Comparison of ENCODE assay signal across 21 cellular contexts in the genomic region with DNA sequence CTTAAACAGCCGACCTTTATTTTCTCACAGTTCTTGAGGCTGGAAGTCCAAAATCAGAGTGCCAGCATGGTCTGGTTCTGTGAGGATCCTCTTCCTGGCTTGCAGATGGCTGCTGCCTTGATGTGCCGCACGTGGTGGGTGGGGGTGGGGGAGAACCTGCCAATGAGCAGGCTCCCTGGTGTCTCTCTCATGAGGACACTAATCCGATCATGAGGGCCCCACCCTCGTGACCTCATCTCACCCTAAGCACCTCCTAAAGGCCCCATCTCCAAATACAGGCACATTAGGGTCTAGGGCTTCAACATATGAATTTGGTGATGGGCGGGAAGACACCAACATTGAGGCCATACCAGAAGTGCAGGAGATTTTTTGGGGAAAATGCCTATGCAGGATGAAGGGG. TPM values are rescaled to one million over a fixed set of nuclear protein-coding genes. Genes with fewer than 3 reads are reported as not detected.
"Had no signal": no experiment of that assay in that cellular context is flagged by ENCODE, and none has a peak within 500 bp of the region (broad histone marks: within the 10 kb centered on the region; RNA-seq: fewer than 3 reads in every experiment).

No MANE protein-coding gene starts in this region.

- H3K27me3 ChIP-seq: dorsolateral prefrontal cortex, ovary, testis, tibial artery had no signal

- H3K9me3 Mint-ChIP-seq: natural killer cell; stimulated activated effector memory CD8-positive, alpha-beta T cell treated with anti-CD3 and anti-CD28 coated beads, Interleukin-12 subunit alpha, Interleukin-12 subunit beta, amount 100 ng/mL, for 72 hours; type B pancreatic cell had no signal

- H3K4me3 ChIP-seq: dorsolateral prefrontal cortex, ovary, testis, tibial artery had no signal

- H3K9me3 ChIP-seq: ovary, testis, tibial artery had no signal

- H3K36me3 ChIP-seq: ovary, tibial artery had no signal

- H3K4me3 Mint-ChIP-seq: natural killer cell; stimulated activated effector memory CD8-positive, alpha-beta T cell treated with anti-CD3 and anti-CD28 coated beads, Interleukin-12 subunit alpha, Interleukin-12 subunit beta, amount 100 ng/mL, for 72 hours; type B pancreatic cell had no signal

- DNase-seq: dorsolateral prefrontal cortex; effector CD4-positive, alpha-beta T cell; mesendoderm; midbrain; natural killer cell; occipital lobe; ovary; posterior cingulate gyrus; retina; stimulated activated CD4-positive, alpha-beta T cell treated with anti-CD3 and anti-CD28 coated beads, Interleukin-2, amount 100 ng/mL, for 24 hours; stimulated activated CD4-positive, alpha-beta T cell treated with anti-CD3 and anti-CD28 coated beads, Interleukin-4, amount 100 ng/mL, for 24 hours; stimulated activated naive CD8-positive, alpha-beta T cell treated with anti-CD3 and anti-CD28 coated beads, Interleukin-15, Interleukin-2, amounts not matched to agents 100 U/mL and 50 U/mL, for 24 hours; substantia nigra; testis; tibial artery had no signal

- H3K27ac ChIP-seq: dorsolateral prefrontal cortex, ovary, testis, tibial artery had no signal

- H3K4me1 Mint-ChIP-seq: natural killer cell; stimulated activated effector memory CD8-positive, alpha-beta T cell treated with anti-CD3 and anti-CD28 coated beads, Interleukin-12 subunit alpha, Interleukin-12 subunit beta, amount 100 ng/mL, for 72 hours had no signal

- ATAC-seq: natural killer cell; sciatic nerve; stimulated activated effector memory CD8-positive, alpha-beta T cell treated with anti-CD3 and anti-CD28 coated beads, Interleukin-12 subunit alpha, Interleukin-12 subunit beta, amount 100 ng/mL, for 72 hours; stimulated activated naive CD8-positive, alpha-beta T cell treated with anti-CD3 and anti-CD28 coated beads, Interleukin-15, Interleukin-2, amounts not matched to agents 100 U/mL and 50 U/mL, for 24 hours had no signal

- H3K27ac Mint-ChIP-seq: natural killer cell; stimulated activated effector memory CD8-positive, alpha-beta T cell treated with anti-CD3 and anti-CD28 coated beads, Interleukin-12 subunit alpha, Interleukin-12 subunit beta, amount 100 ng/mL, for 72 hours; type B pancreatic cell had no signal

- H3K36me3 Mint-ChIP-seq: natural killer cell; stimulated activated effector memory CD8-positive, alpha-beta T cell treated with anti-CD3 and anti-CD28 coated beads, Interleukin-12 subunit alpha, Interleukin-12 subunit beta, amount 100 ng/mL, for 72 hours; type B pancreatic cell had no signal

RNA-seq across cellular contexts. Expression of a gene that starts 37.8 kb away (rescaled TPM):
- total RNA-seq: fibroblast of villous mesenchyme, glomerular endothelial cell, natural killer cell had no signal
- polyA plus RNA-seq: keratinocyte had no signal
